Comparison of ENCODE assay signal across 8 cellular contexts in the genomic region with DNA sequence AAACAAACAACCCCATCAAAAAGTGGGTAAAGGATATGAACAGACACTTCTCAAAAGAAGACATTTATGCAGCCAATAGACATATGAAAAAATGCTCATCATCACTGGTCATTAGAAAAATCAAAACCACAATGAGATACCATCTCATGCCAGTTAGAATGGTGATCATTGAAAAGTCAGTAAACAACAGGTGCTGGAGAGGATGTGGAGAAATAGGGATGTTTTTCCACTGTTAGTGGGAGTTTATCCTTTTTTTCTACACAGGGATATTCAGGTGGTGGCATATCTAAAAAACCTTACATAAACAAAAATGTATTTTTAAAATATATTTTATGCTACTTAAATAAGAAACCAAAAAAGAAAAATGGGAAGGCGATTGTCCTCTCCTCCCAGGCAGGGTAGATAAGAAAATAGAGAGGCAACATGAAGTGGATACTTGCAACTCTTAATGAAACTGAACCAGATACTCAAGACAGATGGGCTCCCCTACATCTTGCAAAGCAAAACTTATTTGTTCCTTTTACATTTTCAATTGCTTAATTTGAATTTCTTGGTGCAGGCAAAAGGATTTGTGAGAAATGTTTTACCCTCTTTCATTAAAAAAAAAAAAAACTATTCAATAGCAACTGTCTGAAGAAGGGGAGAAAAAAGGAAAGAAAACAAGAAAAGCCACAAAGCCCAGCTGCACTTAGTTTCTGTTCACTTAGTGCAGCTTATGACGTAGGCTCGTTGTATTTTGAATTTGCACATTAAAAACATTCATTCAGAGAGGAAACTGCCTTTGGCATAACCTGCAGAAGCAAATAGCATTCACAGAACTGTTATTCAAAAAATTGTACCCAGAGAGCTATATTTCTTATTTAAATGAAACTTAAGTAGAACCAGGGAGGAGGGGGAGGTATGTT. TPM values are rescaled to one million over a fixed set of nuclear protein-coding genes. Genes with fewer than 3 reads are reported as not detected.
DNase-seq lines count a peak whose midpoint lies in the region; ATAC-seq and TF ChIP-seq lines count a peak whose summit lies in the region.

No MANE protein-coding gene starts in this region.

- no peak overlapping the region for H2BK120ac ChIP-seq in mesendoderm (ENCODE audit: low read depth, low read length)

- H3K4me1 ChIP-seq in A673 (ENCODE audit: insufficient read depth, low read length, poor library complexity, severe bottlenecking) (peaks cover 44% of the 10 kb centered on the region), mesendoderm (ENCODE audit: control insufficient read depth, low read depth, low read length) (no peaks in the 10 kb centered on the region)

- H3K36me3 Mint-ChIP-seq in activated CD8-positive, alpha-beta T cell treated with anti-CD3 and anti-CD28 coated beads for 36 hours (ENCODE audit: low read depth), result no peaks in the 10 kb centered on the region

- DNase-seq in A673 (ENCODE audit: low spot score) (no peak), mesendoderm (no peak), left colon (no peak), globus pallidus (ENCODE audit: low spot score) (no peak), iPS-NIHi11 (ENCODE audit: low spot score) (no peak)
- DNase-seq in activated CD8-positive, alpha-beta T cell treated with anti-CD3 and anti-CD28 coated beads for 36 hours, result peak; percentile 50

- WGBS in mesendoderm (ENCODE audit: extremely low coverage, insufficient coverage, low lambda C conversion rate), result no CpG with 5 or more reads among the region's 3 CpGs

- H3K27ac ChIP-seq in A673 (ENCODE audit: low read depth, low read length, poor library complexity, severe bottlenecking) (peak overlapping the region; percentile 92), mesendoderm (ENCODE audit: low read depth, low read length) (no peak overlapping the region)

- no peaks in the 10 kb centered on the region for H3K27me3 Mint-ChIP-seq in activated CD8-positive, alpha-beta T cell treated with anti-CD3 and anti-CD28 coated beads for 36 hours

- BruUV-seq in A673 (replicated peaks; lab: Mats Ljungman, UMichigan), result no TSS peak

- no peak overlapping the region for H2AK5ac ChIP-seq in mesendoderm (ENCODE audit: low read length)

- H2BK15ac ChIP-seq in mesendoderm (replicated peaks; ENCODE audit: low read depth), result peak overlapping the region; percentile 85

- peaks cover 46% of the 10 kb centered on the region for H3K4me1 Mint-ChIP-seq in activated CD8-positive, alpha-beta T cell treated with anti-CD3 and anti-CD28 coated beads for 36 hours (ENCODE audit: low read depth)

- no peak overlapping the region for H3K4me3 Mint-ChIP-seq in activated CD8-positive, alpha-beta T cell treated with anti-CD3 and anti-CD28 coated beads for 36 hours

- no peak overlapping the region for H2BK5ac ChIP-seq in mesendoderm (ENCODE audit: low read length)

- H3K27ac Mint-ChIP-seq in activated CD8-positive, alpha-beta T cell treated with anti-CD3 and anti-CD28 coated beads for 36 hours, result peak overlapping the region; percentile 83

- H3K9me3 ChIP-seq in A673 (ENCODE audit: low read depth, low read length, poor library complexity, severe bottlenecking), result peaks cover 2% of the 10 kb centered on the region

- H3K27me3 ChIP-seq in A673 (replicated peaks; ENCODE audit: insufficient read depth, low read depth, low read length, poor library complexity) (no peaks in the 10 kb centered on the region), mesendoderm (ENCODE audit: insufficient read depth, low read length, poor library complexity) (no peaks in the 10 kb centered on the region)

- no peaks in the 10 kb centered on the region for H3K79me1 ChIP-seq in mesendoderm (ENCODE audit: low read length)

- H3K4ac ChIP-seq in mesendoderm (ENCODE audit: low read depth, low read length), result no peak overlapping the region

- H3K18ac ChIP-seq in mesendoderm (ENCODE audit: low read length), result no peak overlapping the region

- no peak overlapping the region for H3K23ac ChIP-seq in mesendoderm (ENCODE audit: low read length)

- peak; percentile 79 for ATAC-seq in GM19043 (IDR thresholded peaks at IDR 0.05; ENCODE audit: low read depth, unreplicated experiment)
- peak; percentile 79 for ATAC-seq in HG03139 (IDR thresholded peaks at IDR 0.05; ENCODE audit: unreplicated experiment)
- ATAC-seq in activated CD8-positive, alpha-beta T cell treated with anti-CD3 and anti-CD28 coated beads for 36 hours, result peak; percentile 85
- ATAC-seq in left colon, result no peak

- H3K36me3 ChIP-seq in A673 (ENCODE audit: insufficient read depth, low read length, poor library complexity, severe bottlenecking) (no peaks in the 10 kb centered on the region), mesendoderm (ENCODE audit: control insufficient read depth, insufficient read depth, low read length) (no peaks in the 10 kb centered on the region)

- no peak overlapping the region for H3K9ac ChIP-seq in mesendoderm (ENCODE audit: low read length)

- H3K4me3 ChIP-seq in A673 (ENCODE audit: low read depth, low read length, poor library complexity, severe bottlenecking), result no peak overlapping the region
- no peak overlapping the region for H3K4me3 ChIP-seq in mesendoderm (ENCODE audit: low read length)

- intact Hi-C loops in A673 (cut with micrococcal nuclease; ENCODE audit: unreplicated experiment) (no loop called here), left colon (cut with DNase I, micrococcal nuclease) (no loop called here)
- intact Hi-C loops in activated CD8-positive, alpha-beta T cell treated with anti-CD3 and anti-CD28 coated beads for 36 hours (cut with micrococcal nuclease), result loop anchor here (2.0 kb wide), 1 partner anchor 22 kb away; no protein-coding TSS in a partner anchor

- H3K56ac ChIP-seq in mesendoderm (ENCODE audit: low read length), result no peak overlapping the region

- no peak overlapping the region for H3K4me2 ChIP-seq in mesendoderm (ENCODE audit: low read length)

- no peak overlapping the region for H4K8ac ChIP-seq in mesendoderm (ENCODE audit: low read depth, low read length)

- CTCF ChIA-PET in A673 (lab: Charles Lee), result no interaction called here
- CTCF ChIA-PET in activated CD8-positive, alpha-beta T cell treated with anti-CD3 and anti-CD28 coated beads for 36 hours (lab: Charles Lee), result interaction anchor here (1.0 to 2.8 kb wide), 7 partner anchors 12 to 65 kb away, joined by 3 to 12 read pairs (median 4); no protein-coding TSS in a partner anchor

- no peak overlapping the region for H4K5ac ChIP-seq in mesendoderm (ENCODE audit: low read length)

- no peaks in the 10 kb centered on the region for H3K79me2 ChIP-seq in mesendoderm (ENCODE audit: control insufficient read depth, insufficient read depth, low read length)

- TF ChIP-seq CTCF in A673 (conservative IDR thresholded peaks at IDR 0.05; ENCODE audit: low read depth, low read length), result no peak
- TF ChIP-seq CTCF in activated CD8-positive, alpha-beta T cell treated with anti-CD3 and anti-CD28 coated beads for 36 hours (IDR thresholded peaks at IDR 0.05), result no peak

- H3K9me3 Mint-ChIP-seq in activated CD8-positive, alpha-beta T cell treated with anti-CD3 and anti-CD28 coated beads for 36 hours, result peaks cover 5% of the 10 kb centered on the region

- POLR2A ChIA-PET in A673 (lab: Charles Lee; ENCODE audit: low non-redundant PET), result no interaction called here
- POLR2A ChIA-PET in activated CD8-positive, alpha-beta T cell treated with anti-CD3 and anti-CD28 coated beads for 36 hours (lab: Charles Lee), result interaction anchor here (1.1 to 2.9 kb wide), 2 partner anchors 12 to 34 kb away, joined by 3 to 8 read pairs; no protein-coding TSS in a partner anchor

RNA-seq across cellular contexts. Expression of gene RGS1, which starts 36.9 kb away (rescaled TPM):
- total RNA-seq in A673 (2021) (0.28 TPM in 1 of 2 replicates, not detected in the other), left colon (10 to 100 TPM; 11.0 to 27.1 TPM)
- total RNA-seq in activated CD8-positive, alpha-beta T cell treated with anti-CD3 and anti-CD28 coated beads for 36 hours, result 10 to 100 TPM; 27.5 to 29.4 TPM
- polyA plus RNA-seq in mesendoderm (2013, experiment 1 of 2), result not detected
- not detected for polyA plus RNA-seq in mesendoderm (2013, experiment 2 of 2)
